Comparison of ENCODE assay signal across 1 cellular context in genomic region chr2:196453613-196454047, GRCh38.
A peak's percentile ranks its signal among the peaks of the same experiment; 100 is the strongest.
TF ChIP-seq lines count a peak whose summit lies in the region.

No MANE protein-coding gene starts in this region.

TF ChIP-seq in GM12878, 131 proteins besides CTCF, POLR2A, EP300 and RAD21 (continued from another document):
- TF ChIP-seq, protein P1, sequence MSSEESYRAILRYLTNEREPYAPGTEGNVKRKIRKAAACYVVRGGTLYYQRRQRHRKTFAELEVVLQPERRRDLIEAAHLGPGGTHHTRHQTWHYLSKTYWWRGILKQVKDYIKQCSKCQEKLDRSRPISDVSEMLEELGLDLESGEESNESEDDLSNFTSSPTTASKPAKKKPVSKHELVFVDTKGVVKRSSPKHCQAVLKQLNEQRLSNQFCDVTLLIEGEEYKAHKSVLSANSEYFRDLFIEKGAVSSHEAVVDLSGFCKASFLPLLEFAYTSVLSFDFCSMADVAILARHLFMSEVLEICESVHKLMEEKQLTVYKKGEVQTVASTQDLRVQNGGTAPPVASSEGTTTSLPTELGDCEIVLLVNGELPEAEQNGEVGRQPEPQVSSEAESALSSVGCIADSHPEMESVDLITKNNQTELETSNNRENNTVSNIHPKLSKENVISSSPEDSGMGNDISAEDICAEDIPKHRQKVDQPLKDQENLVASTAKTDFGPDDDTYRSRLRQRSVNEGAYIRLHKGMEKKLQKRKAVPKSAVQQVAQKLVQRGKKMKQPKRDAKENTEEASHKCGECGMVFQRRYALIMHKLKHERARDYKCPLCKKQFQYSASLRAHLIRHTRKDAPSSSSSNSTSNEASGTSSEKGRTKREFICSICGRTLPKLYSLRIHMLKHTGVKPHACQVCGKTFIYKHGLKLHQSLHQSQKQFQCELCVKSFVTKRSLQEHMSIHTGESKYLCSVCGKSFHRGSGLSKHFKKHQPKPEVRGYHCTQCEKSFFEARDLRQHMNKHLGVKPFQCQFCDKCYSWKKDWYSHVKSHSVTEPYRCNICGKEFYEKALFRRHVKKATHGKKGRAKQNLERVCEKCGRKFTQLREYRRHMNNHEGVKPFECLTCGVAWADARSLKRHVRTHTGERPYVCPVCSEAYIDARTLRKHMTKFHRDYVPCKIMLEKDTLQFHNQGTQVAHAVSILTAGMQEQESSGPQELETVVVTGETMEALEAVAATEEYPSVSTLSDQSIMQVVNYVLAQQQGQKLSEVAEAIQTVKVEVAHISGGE (CRISPR knock-in tag; IDR thresholded peaks at IDR 0.05) = no peak
- TF ChIP-seq POLR2AphosphoS2 (IDR thresholded peaks at IDR 0.05; ENCODE audit: low read depth, low read length) (no peak), EED (IDR thresholded peaks at IDR 0.05; ENCODE audit: low read depth) (0 out of 2 replicates have a peak, but pooled peaks have one; percentile 33), MYC (IDR thresholded peaks at IDR 0.05; ENCODE audit: insufficient read depth, insufficient read length, insufficient replicate concordance, low read length, severe bottlenecking) (no peak), MEF2B (IDR thresholded peaks at IDR 0.05; ENCODE audit: partially characterized antibody, poor library complexity, severe bottlenecking) (no peak), PKNOX1 (IDR thresholded peaks at IDR 0.05) (no peak), WRNIP1 (IDR thresholded peaks at IDR 0.05; ENCODE audit: borderline replicate concordance, low read depth, low read length) (no peak), CREM (IDR thresholded peaks at IDR 0.05; ENCODE audit: low read depth) (peak; percentile 38; the same call in 1 of the 2 replicates), CREB1 (IDR thresholded peaks at IDR 0.05; ENCODE audit: low read depth) (peak; percentile 46; the same call in 1 of the 2 replicates), SREBF2 (IDR thresholded peaks at IDR 0.05; ENCODE audit: low read length) (no peak), ZNF384 (IDR thresholded peaks at IDR 0.05; ENCODE audit: borderline replicate concordance, low read depth, low read length) (peak; percentile 4; the same call in 1 of the 2 replicates), HDAC6 (IDR thresholded peaks at IDR 0.05; ENCODE audit: unreplicated experiment) (no peak), FOXM1 (IDR thresholded peaks at IDR 0.05; ENCODE audit: low read depth, low read length) (0 out of 2 replicates have a peak, but pooled peaks have one; percentile 32), NR2C2 (IDR thresholded peaks at IDR 0.05; ENCODE audit: borderline replicate concordance, control insufficient read depth, insufficient read length, low read depth) (no peak), MEF2A (IDR thresholded peaks at IDR 0.05; ENCODE audit: insufficient read depth, low read depth, low read length) (0 out of 2 replicates have a peak, but pooled peaks have one; percentile 34), RB1 (IDR thresholded peaks at IDR 0.05; ENCODE audit: borderline replicate concordance) (no peak), ATF7 (IDR thresholded peaks at IDR 0.05; ENCODE audit: low read depth) (0 out of 2 replicates have a peak, but pooled peaks have one; percentile 14), E2F8 (IDR thresholded peaks at IDR 0.05; ENCODE audit: low read depth, partially characterized antibody) (no peak), ZNF622 (IDR thresholded peaks at IDR 0.05) (no peak), SPI1 (IDR thresholded peaks at IDR 0.05; ENCODE audit: borderline replicate concordance, insufficient read depth, low read depth, low read length) (no peak), CBX5 (IDR thresholded peaks at IDR 0.05; ENCODE audit: low read depth) (0 out of 2 replicates have a peak, but pooled peaks have one; percentile 50), ASH2L (IDR thresholded peaks at IDR 0.05; ENCODE audit: borderline replicate concordance, low read depth) (no peak)
- TF ChIP-seq, protein P2, sequence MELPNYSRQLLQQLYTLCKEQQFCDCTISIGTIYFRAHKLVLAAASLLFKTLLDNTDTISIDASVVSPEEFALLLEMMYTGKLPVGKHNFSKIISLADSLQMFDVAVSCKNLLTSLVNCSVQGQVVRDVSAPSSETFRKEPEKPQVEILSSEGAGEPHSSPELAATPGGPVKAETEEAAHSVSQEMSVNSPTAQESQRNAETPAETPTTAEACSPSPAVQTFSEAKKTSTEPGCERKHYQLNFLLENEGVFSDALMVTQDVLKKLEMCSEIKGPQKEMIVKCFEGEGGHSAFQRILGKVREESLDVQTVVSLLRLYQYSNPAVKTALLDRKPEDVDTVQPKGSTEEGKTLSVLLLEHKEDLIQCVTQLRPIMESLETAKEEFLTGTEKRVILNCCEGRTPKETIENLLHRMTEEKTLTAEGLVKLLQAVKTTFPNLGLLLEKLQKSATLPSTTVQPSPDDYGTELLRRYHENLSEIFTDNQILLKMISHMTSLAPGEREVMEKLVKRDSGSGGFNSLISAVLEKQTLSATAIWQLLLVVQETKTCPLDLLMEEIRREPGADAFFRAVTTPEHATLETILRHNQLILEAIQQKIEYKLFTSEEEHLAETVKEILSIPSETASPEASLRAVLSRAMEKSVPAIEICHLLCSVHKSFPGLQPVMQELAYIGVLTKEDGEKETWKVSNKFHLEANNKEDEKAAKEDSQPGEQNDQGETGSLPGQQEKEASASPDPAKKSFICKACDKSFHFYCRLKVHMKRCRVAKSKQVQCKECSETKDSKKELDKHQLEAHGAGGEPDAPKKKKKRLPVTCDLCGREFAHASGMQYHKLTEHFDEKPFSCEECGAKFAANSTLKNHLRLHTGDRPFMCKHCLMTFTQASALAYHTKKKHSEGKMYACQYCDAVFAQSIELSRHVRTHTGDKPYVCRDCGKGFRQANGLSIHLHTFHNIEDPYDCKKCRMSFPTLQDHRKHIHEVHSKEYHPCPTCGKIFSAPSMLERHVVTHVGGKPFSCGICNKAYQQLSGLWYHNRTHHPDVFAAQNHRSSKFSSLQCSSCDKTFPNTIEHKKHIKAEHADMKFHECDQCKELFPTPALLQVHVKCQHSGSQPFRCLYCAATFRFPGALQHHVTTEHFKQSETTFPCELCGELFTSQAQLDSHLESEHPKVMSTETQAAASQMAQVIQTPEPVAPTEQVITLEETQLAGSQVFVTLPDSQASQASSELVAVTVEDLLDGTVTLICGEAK (IDR thresholded peaks at IDR 0.05; ENCODE audit: borderline replicate concordance) = no peak
- TF ChIP-seq, protein P3, sequence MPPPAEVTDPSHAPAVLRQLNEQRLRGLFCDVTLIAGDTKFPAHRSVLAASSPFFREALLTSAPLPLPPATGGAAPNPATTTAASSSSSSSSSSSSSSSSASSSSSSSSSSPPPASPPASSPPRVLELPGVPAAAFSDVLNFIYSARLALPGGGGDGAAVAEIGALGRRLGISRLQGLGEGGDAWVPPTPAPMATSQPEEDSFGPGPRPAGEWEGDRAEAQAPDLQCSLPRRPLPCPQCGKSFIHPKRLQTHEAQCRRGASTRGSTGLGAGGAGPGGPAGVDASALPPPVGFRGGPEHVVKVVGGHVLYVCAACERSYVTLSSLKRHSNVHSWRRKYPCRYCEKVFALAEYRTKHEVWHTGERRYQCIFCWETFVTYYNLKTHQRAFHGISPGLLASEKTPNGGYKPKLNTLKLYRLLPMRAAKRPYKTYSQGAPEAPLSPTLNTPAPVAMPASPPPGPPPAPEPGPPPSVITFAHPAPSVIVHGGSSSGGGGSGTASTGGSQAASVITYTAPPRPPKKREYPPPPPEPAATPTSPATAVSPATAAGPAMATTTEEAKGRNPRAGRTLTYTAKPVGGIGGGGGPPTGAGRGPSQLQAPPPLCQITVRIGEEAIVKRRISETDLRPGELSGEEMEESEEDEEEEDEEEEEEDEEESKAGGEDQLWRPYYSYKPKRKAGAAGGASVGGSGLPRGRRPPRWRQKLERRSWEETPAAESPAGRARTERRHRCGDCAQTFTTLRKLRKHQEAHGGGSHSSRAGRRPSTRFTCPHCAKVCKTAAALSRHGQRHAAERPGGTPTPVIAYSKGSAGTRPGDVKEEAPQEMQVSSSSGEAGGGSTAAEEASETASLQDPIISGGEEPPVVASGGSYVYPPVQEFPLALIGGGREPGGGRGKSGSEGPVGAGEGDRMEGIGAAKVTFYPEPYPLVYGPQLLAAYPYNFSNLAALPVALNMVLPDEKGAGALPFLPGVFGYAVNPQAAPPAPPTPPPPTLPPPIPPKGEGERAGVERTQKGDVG (CRISPR knock-in tag; IDR thresholded peaks at IDR 0.05) = no peak
- TF ChIP-seq, protein P4, sequence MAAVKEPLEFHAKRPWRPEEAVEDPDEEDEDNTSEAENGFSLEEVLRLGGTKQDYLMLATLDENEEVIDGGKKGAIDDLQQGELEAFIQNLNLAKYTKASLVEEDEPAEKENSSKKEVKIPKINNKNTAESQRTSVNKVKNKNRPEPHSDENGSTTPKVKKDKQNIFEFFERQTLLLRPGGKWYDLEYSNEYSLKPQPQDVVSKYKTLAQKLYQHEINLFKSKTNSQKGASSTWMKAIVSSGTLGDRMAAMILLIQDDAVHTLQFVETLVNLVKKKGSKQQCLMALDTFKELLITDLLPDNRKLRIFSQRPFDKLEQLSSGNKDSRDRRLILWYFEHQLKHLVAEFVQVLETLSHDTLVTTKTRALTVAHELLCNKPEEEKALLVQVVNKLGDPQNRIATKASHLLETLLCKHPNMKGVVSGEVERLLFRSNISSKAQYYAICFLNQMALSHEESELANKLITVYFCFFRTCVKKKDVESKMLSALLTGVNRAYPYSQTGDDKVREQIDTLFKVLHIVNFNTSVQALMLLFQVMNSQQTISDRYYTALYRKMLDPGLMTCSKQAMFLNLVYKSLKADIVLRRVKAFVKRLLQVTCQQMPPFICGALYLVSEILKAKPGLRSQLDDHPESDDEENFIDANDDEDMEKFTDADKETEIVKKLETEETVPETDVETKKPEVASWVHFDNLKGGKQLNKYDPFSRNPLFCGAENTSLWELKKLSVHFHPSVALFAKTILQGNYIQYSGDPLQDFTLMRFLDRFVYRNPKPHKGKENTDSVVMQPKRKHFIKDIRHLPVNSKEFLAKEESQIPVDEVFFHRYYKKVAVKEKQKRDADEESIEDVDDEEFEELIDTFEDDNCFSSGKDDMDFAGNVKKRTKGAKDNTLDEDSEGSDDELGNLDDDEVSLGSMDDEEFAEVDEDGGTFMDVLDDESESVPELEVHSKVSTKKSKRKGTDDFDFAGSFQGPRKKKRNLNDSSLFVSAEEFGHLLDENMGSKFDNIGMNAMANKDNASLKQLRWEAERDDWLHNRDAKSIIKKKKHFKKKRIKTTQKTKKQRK (IDR thresholded peaks at IDR 0.05; ENCODE audit: low read depth, low read length) = no peak
- TF ChIP-seq, protein P5, sequence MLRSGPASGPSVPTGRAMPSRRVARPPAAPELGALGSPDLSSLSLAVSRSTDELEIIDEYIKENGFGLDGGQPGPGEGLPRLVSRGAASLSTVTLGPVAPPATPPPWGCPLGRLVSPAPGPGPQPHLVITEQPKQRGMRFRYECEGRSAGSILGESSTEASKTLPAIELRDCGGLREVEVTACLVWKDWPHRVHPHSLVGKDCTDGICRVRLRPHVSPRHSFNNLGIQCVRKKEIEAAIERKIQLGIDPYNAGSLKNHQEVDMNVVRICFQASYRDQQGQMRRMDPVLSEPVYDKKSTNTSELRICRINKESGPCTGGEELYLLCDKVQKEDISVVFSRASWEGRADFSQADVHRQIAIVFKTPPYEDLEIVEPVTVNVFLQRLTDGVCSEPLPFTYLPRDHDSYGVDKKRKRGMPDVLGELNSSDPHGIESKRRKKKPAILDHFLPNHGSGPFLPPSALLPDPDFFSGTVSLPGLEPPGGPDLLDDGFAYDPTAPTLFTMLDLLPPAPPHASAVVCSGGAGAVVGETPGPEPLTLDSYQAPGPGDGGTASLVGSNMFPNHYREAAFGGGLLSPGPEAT (IDR thresholded peaks at IDR 0.05; ENCODE audit: low read depth) = no peak
- TF ChIP-seq, protein P6, sequence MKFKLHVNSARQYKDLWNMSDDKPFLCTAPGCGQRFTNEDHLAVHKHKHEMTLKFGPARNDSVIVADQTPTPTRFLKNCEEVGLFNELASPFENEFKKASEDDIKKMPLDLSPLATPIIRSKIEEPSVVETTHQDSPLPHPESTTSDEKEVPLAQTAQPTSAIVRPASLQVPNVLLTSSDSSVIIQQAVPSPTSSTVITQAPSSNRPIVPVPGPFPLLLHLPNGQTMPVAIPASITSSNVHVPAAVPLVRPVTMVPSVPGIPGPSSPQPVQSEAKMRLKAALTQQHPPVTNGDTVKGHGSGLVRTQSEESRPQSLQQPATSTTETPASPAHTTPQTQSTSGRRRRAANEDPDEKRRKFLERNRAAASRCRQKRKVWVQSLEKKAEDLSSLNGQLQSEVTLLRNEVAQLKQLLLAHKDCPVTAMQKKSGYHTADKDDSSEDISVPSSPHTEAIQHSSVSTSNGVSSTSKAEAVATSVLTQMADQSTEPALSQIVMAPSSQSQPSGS (IDR thresholded peaks at IDR 0.05; ENCODE audit: low read length) = peak; percentile 52; the same call in 1 of the 2 replicates
